33 cellular contexts compared by ENCODE assay signal in genomic region chr14:75727124-75727523, GRCh38.
"Had no signal": no experiment of that assay in that cellular context is flagged by ENCODE, and none has a peak within 500 bp of the region (broad histone marks: within the 10 kb centered on the region; RNA-seq: fewer than 3 reads in every experiment).

No MANE protein-coding gene starts in this region.

- H3K9me3 ChIP-seq: esophagus squamous epithelium, gastroesophageal sphincter had no signal

- H3K27me3 ChIP-seq: brain microvascular endothelial cell, esophagus squamous epithelium, gastroesophageal sphincter, heart right ventricle had no signal

- DNase-seq: activated B cell treated with CpG ODN at 0.5 μM for 24 hours; activated CD4-positive, alpha-beta T cell treated with anti-CD3 and anti-CD28 coated beads for 48 hours; activated CD4-positive, alpha-beta T cell treated with anti-CD3 and anti-CD28 coated beads, Interleukin-2, amount 50 U/mL, for 1 hour; activated CD4-positive, alpha-beta T cell treated with anti-CD3 and anti-CD28 coated beads, Interleukin-2, amount 50 U/mL, for 48 hours; activated CD8-positive, alpha-beta memory T cell treated with anti-CD3 and anti-CD28 coated beads for 24 hours; activated CD8-positive, alpha-beta T cell treated with anti-CD3 and anti-CD28 coated beads for 36 hours; activated effector memory CD4-positive, alpha-beta T cell treated with Interleukin-2 at 50 U/mL for 16 hours; activated gamma-delta T cell treated with Interleukin-2 at 50 U/mL for 16 hours; activated naive CD4-positive, alpha-beta T cell treated with anti-CD3 and anti-CD28 coated beads, Interleukin-2, amount 50 U/mL, for 16 hours; activated naive CD4-positive, alpha-beta T cell treated with Interleukin-2 at 50 U/mL for 16 hours; activated T-cell treated with anti-CD3 and anti-CD28 coated beads, Interleukin-2, amount 50 U/mL, for 4 hours; amniotic stem cell; anterior cingulate cortex; brain microvascular endothelial cell; caudate nucleus; cortex of kidney; dermis blood vessel endothelial cell; effector CD4-positive, alpha-beta T cell; effector memory CD8-positive, alpha-beta T cell; esophagus squamous epithelium; foreskin melanocyte; heart right ventricle; T-helper 17 cell; T1000; WERI-Rb-1 had no signal

- H3K4me3 ChIP-seq: esophagus squamous epithelium, gastroesophageal sphincter, heart right ventricle had no signal

- ATAC-seq: activated CD8-positive, alpha-beta T cell treated with anti-CD3 and anti-CD28 coated beads for 36 hours; activated T-cell treated with anti-CD3 and anti-CD28 coated beads, Interleukin-2, amount 50 U/mL, for 4 hours; activated T-helper 17 cell treated with anti-CD3 and anti-CD28 coated beads, Interleukin-2, amount 50 U/mL, for 72 hours; effector memory CD8-positive, alpha-beta T cell; gastroesophageal sphincter; heart right ventricle; T-helper 17 cell had no signal

- H3K27ac ChIP-seq: brain microvascular endothelial cell, epithelial cell of prostate, esophagus squamous epithelium, gastroesophageal sphincter, WERI-Rb-1 had no signal

- FAIRE-seq: astrocyte, bronchial epithelial cell, colon, endometrium, endothelial cell of umbilical vein had no signal
